In genomic region chr9:132728071-132728470, GRCh38 we compare ENCODE assay signal across 34 cellular contexts.
"Had no signal": no experiment of that assay in that cellular context is flagged by ENCODE, and none has a peak within 500 bp of the region (broad histone marks: within the 10 kb centered on the region; RNA-seq: fewer than 3 reads in every experiment).

No MANE protein-coding gene starts in this region.

- H3K4me1 Mint-ChIP-seq: activated B cell treated with CpG ODN at 0.5 μM for 24 hours; activated CD4-positive, alpha-beta memory T cell treated with anti-CD3 and anti-CD28 coated beads, Interleukin-2, amount 10 ng/mL, durations not matched to agents 7 days and 5 days; activated CD4-positive, alpha-beta T cell treated with anti-CD3 and anti-CD28 coated beads for 36 hours; activated CD4-positive, alpha-beta T cell treated with anti-CD3 and anti-CD28 coated beads, Interleukin-2, amount 10 ng/mL, durations not matched to agents 7 days and 5 days; activated CD8-positive, alpha-beta memory T cell treated with anti-CD3 and anti-CD28 coated beads, Interleukin-2, amount 10 ng/mL, durations not matched to agents 7 days and 5 days; activated naive CD4-positive, alpha-beta T cell treated with anti-CD3 and anti-CD28 coated beads, Interleukin-2, amount 10 ng/mL, durations not matched to agents 7 days and 5 days; activated naive CD4-positive, alpha-beta T cell treated with anti-CD3 and anti-CD28 coated beads, Interleukin-2, amount 50 U/mL, for 24 hours; activated naive CD8-positive, alpha-beta T cell treated with anti-CD3 and anti-CD28 coated beads, Interleukin-2, amount 10 ng/mL, durations not matched to agents 7 days and 5 days; activated naive CD8-positive, alpha-beta T cell treated with anti-CD3 and anti-CD28 coated beads, Interleukin-2, amount 50 U/mL, for 24 hours had no signal

- H3K9me3 Mint-ChIP-seq: activated B cell treated with CpG ODN at 0.5 μM for 24 hours; activated CD4-positive, alpha-beta memory T cell treated with anti-CD3 and anti-CD28 coated beads, Interleukin-2, amount 10 ng/mL, durations not matched to agents 7 days and 5 days; activated CD4-positive, alpha-beta T cell treated with anti-CD3 and anti-CD28 coated beads, Interleukin-2, amount 10 ng/mL, durations not matched to agents 7 days and 5 days; activated naive CD4-positive, alpha-beta T cell treated with anti-CD3 and anti-CD28 coated beads, Interleukin-2, amount 10 ng/mL, durations not matched to agents 7 days and 5 days; activated naive CD4-positive, alpha-beta T cell treated with anti-CD3 and anti-CD28 coated beads, Interleukin-2, amount 50 U/mL, for 24 hours; activated naive CD8-positive, alpha-beta T cell treated with anti-CD3 and anti-CD28 coated beads, Interleukin-2, amount 10 ng/mL, durations not matched to agents 7 days and 5 days; activated naive CD8-positive, alpha-beta T cell treated with anti-CD3 and anti-CD28 coated beads, Interleukin-2, amount 50 U/mL, for 24 hours; activated T-cell treated with anti-CD3 and anti-CD28 coated beads, Interleukin-2, amount 50 U/mL, for 24 hours; activated T-helper 2 cell treated with anti-CD3 and anti-CD28 coated beads, Interferon-gamma antibody, Interleukin-2, Interleukin-4, amounts not matched to agents 10 μg/mL and 5 μg/mL and 100 μg/mL, durations not matched to agents 14 hours and 24 hours and 36 hours; T-helper 1 cell treated with Interleukin-12 subunit alpha and Interleukin-12 subunit beta and Interleukin-4 antibody, amounts not matched to agents 30 μg/mL and 1 μg/mL, for 36 hours; T-helper 2 cell treated with Interferon-gamma antibody and Interleukin-4, amounts not matched to agents 5 μg/mL and 100 μg/mL, for 36 hours had no signal

- H3K27ac ChIP-seq: ascending aorta, cardiac muscle cell, VCaP had no signal

- H3K27ac Mint-ChIP-seq: activated B cell treated with CpG ODN at 0.5 μM for 24 hours; activated CD4-positive, alpha-beta memory T cell treated with anti-CD3 and anti-CD28 coated beads, Interleukin-2, amount 10 ng/mL, durations not matched to agents 7 days and 5 days; activated CD4-positive, alpha-beta T cell treated with anti-CD3 and anti-CD28 coated beads for 36 hours; activated CD4-positive, alpha-beta T cell treated with anti-CD3 and anti-CD28 coated beads, Interleukin-2, amount 10 ng/mL, durations not matched to agents 7 days and 5 days; activated CD8-positive, alpha-beta memory T cell treated with anti-CD3 and anti-CD28 coated beads, Interleukin-2, amount 10 ng/mL, durations not matched to agents 7 days and 5 days; activated CD8-positive, alpha-beta T cell treated with anti-CD3 and anti-CD28 coated beads, Interleukin-2, amount 10 ng/mL, durations not matched to agents 7 days and 5 days; activated naive CD4-positive, alpha-beta T cell treated with anti-CD3 and anti-CD28 coated beads, Interleukin-2, amount 10 ng/mL, durations not matched to agents 7 days and 5 days; activated naive CD4-positive, alpha-beta T cell treated with anti-CD3 and anti-CD28 coated beads, Interleukin-2, amount 50 U/mL, for 24 hours; activated naive CD8-positive, alpha-beta T cell; activated naive CD8-positive, alpha-beta T cell treated with anti-CD3 and anti-CD28 coated beads, Interleukin-2, amount 10 ng/mL, durations not matched to agents 7 days and 5 days; activated naive CD8-positive, alpha-beta T cell treated with anti-CD3 and anti-CD28 coated beads, Interleukin-2, amount 50 U/mL, for 24 hours; activated T-cell treated with anti-CD3 and anti-CD28 coated beads, Interleukin-2, amount 50 U/mL, for 24 hours; activated T-helper 2 cell treated with anti-CD3 and anti-CD28 coated beads, Interferon-gamma antibody, Interleukin-2, Interleukin-4, amounts not matched to agents 10 μg/mL and 5 μg/mL and 100 μg/mL, durations not matched to agents 14 hours and 24 hours and 36 hours; brain; T-helper 1 cell treated with Interleukin-12 subunit alpha and Interleukin-12 subunit beta and Interleukin-4 antibody, amounts not matched to agents 30 μg/mL and 1 μg/mL, for 36 hours; T-helper 2 cell treated with Interferon-gamma antibody and Interleukin-4, amounts not matched to agents 5 μg/mL and 100 μg/mL, for 36 hours had no signal

- H3K36me3 Mint-ChIP-seq: activated CD8-positive, alpha-beta memory T cell treated with anti-CD3 and anti-CD28 coated beads, Interleukin-2, amount 10 ng/mL, durations not matched to agents 7 days and 5 days; activated naive CD4-positive, alpha-beta T cell treated with anti-CD3 and anti-CD28 coated beads, Interleukin-2, amount 10 ng/mL, durations not matched to agents 7 days and 5 days; activated naive CD4-positive, alpha-beta T cell treated with anti-CD3 and anti-CD28 coated beads, Interleukin-2, amount 50 U/mL, for 24 hours; activated naive CD8-positive, alpha-beta T cell; activated naive CD8-positive, alpha-beta T cell treated with anti-CD3 and anti-CD28 coated beads, Interleukin-2, amount 10 ng/mL, durations not matched to agents 7 days and 5 days; brain had no signal

- H3K27me3 ChIP-seq: ascending aorta had no signal

- H3K9me3 ChIP-seq: ascending aorta had no signal

- DNase-seq: activated B cell treated with CpG ODN at 0.5 μM for 24 hours; activated CD4-positive, alpha-beta memory T cell treated with anti-CD3 and anti-CD28 coated beads, Interleukin-2, amount 10 ng/mL, durations not matched to agents 7 days and 5 days; activated CD4-positive, alpha-beta T cell treated with anti-CD3 and anti-CD28 coated beads for 36 hours; activated CD4-positive, alpha-beta T cell treated with anti-CD3 and anti-CD28 coated beads for 48 hours; activated CD4-positive, alpha-beta T cell treated with anti-CD3 and anti-CD28 coated beads, Interleukin-2, amount 10 ng/mL, durations not matched to agents 7 days and 5 days; activated CD4-positive, alpha-beta T cell treated with anti-CD3 and anti-CD28 coated beads, Interleukin-2, amount 50 U/mL, for 48 hours; activated CD4-positive, CD25-positive, alpha-beta regulatory T cell treated with anti-CD3 and anti-CD28 coated beads, Interleukin-2, amount 50 U/mL, for 72 hours; activated CD8-positive, alpha-beta memory T cell treated with anti-CD3 and anti-CD28 coated beads for 24 hours; activated CD8-positive, alpha-beta memory T cell treated with anti-CD3 and anti-CD28 coated beads, Interleukin-2, amount 10 ng/mL, durations not matched to agents 7 days and 5 days; activated CD8-positive, alpha-beta memory T cell treated with anti-CD3 and anti-CD28 coated beads, Interleukin-2, amount 50 U/mL, for 48 hours; activated CD8-positive, alpha-beta T cell treated with anti-CD3 and anti-CD28 coated beads, Interleukin-2, amount 10 ng/mL, durations not matched to agents 7 days and 5 days; activated effector memory CD4-positive, alpha-beta T cell treated with Interleukin-2 at 50 U/mL for 16 hours; activated gamma-delta T cell; activated naive CD4-positive, alpha-beta T cell treated with anti-CD3 and anti-CD28 coated beads, Interleukin-2, amount 10 ng/mL, durations not matched to agents 7 days and 5 days; activated naive CD4-positive, alpha-beta T cell treated with Interleukin-2 at 50 U/mL for 16 hours; activated naive CD8-positive, alpha-beta T cell treated with anti-CD3 and anti-CD28 coated beads, Interleukin-2, amount 10 ng/mL, durations not matched to agents 7 days and 5 days; activated naive CD8-positive, alpha-beta T cell treated with anti-CD3 and anti-CD28 coated beads, Interleukin-2, amount 50 U/mL, for 24 hours; activated T-cell treated with anti-CD3 and anti-CD28 coated beads, Interleukin-2, amount 50 U/mL, for 24 hours; activated T-cell treated with anti-CD3 and anti-CD28 coated beads, Interleukin-2, amount 50 U/mL, for 48 hours; amygdala; anterior cingulate cortex; central memory CD4-positive, alpha-beta T cell; T-helper 1 cell; T-helper 2 cell; T-helper 9 cell had no signal

- H3K4me1 ChIP-seq: ascending aorta had no signal

- H3K4me3 ChIP-seq: ascending aorta, cardiac muscle cell had no signal

- H3K36me3 ChIP-seq: ascending aorta, cardiac muscle cell had no signal

- ATAC-seq: activated CD4-positive, alpha-beta T cell treated with anti-CD3 and anti-CD28 coated beads for 36 hours; activated CD8-positive, alpha-beta memory T cell treated with anti-CD3 and anti-CD28 coated beads, Interleukin-2, amount 10 ng/mL, durations not matched to agents 7 days and 5 days; activated CD8-positive, alpha-beta T cell treated with anti-CD3 and anti-CD28 coated beads, Interleukin-2, amount 10 ng/mL, durations not matched to agents 7 days and 5 days; activated naive CD8-positive, alpha-beta T cell treated with anti-CD3 and anti-CD28 coated beads, Interleukin-2, amount 50 U/mL, for 24 hours had no signal

- H3K4me3 Mint-ChIP-seq: activated B cell treated with CpG ODN at 0.5 μM for 24 hours; activated CD4-positive, alpha-beta memory T cell treated with anti-CD3 and anti-CD28 coated beads, Interleukin-2, amount 10 ng/mL, durations not matched to agents 7 days and 5 days; activated CD4-positive, alpha-beta T cell treated with anti-CD3 and anti-CD28 coated beads for 36 hours; activated CD4-positive, alpha-beta T cell treated with anti-CD3 and anti-CD28 coated beads, Interleukin-2, amount 10 ng/mL, durations not matched to agents 7 days and 5 days; activated CD8-positive, alpha-beta memory T cell treated with anti-CD3 and anti-CD28 coated beads, Interleukin-2, amount 10 ng/mL, durations not matched to agents 7 days and 5 days; activated CD8-positive, alpha-beta T cell treated with anti-CD3 and anti-CD28 coated beads, Interleukin-2, amount 10 ng/mL, durations not matched to agents 7 days and 5 days; activated naive CD4-positive, alpha-beta T cell treated with anti-CD3 and anti-CD28 coated beads, Interleukin-2, amount 10 ng/mL, durations not matched to agents 7 days and 5 days; activated naive CD4-positive, alpha-beta T cell treated with anti-CD3 and anti-CD28 coated beads, Interleukin-2, amount 50 U/mL, for 24 hours; activated naive CD8-positive, alpha-beta T cell; activated naive CD8-positive, alpha-beta T cell treated with anti-CD3 and anti-CD28 coated beads, Interleukin-2, amount 10 ng/mL, durations not matched to agents 7 days and 5 days; activated naive CD8-positive, alpha-beta T cell treated with anti-CD3 and anti-CD28 coated beads, Interleukin-2, amount 50 U/mL, for 24 hours; activated T-cell treated with anti-CD3 and anti-CD28 coated beads, Interleukin-2, amount 50 U/mL, for 24 hours; brain; T-helper 1 cell treated with Interleukin-12 subunit alpha and Interleukin-12 subunit beta and Interleukin-4 antibody, amounts not matched to agents 30 μg/mL and 1 μg/mL, for 36 hours; T-helper 2 cell treated with Interferon-gamma antibody and Interleukin-4, amounts not matched to agents 5 μg/mL and 100 μg/mL, for 36 hours had no signal
